18 cellular contexts compared by ENCODE assay signal in genomic region chr5:103293099-103293498, GRCh38. TPM values are rescaled to one million over a fixed set of nuclear protein-coding genes. Genes with fewer than 3 reads are reported as not detected.
A peak's percentile ranks its signal among the peaks of the same experiment; 100 is the strongest.
DNase-seq lines count a peak whose midpoint lies in the region; ATAC-seq, FAIRE-seq and TF ChIP-seq lines count a peak whose summit lies in the region.
"Had no signal": no experiment of that assay in that cellular context is flagged by ENCODE, and none has a peak within 500 bp of the region (broad histone marks: within the 10 kb centered on the region; RNA-seq: fewer than 3 reads in every experiment).

No MANE protein-coding gene starts in this region.

- H3K9me3 ChIP-seq in BLaER1 (no peaks in the 10 kb centered on the region), K562 (replicated peaks; ENCODE audit: control insufficient read depth, insufficient read depth, low read depth, low read length) (no peaks in the 10 kb centered on the region)
- H3K9me3 ChIP-seq: HAP-1 had no signal

- H3K27me3 Mint-ChIP-seq in chondrocyte (ENCODE audit: low read depth) (no peaks in the 10 kb centered on the region), Calu3 (ENCODE audit: unreplicated experiment) (no peaks in the 10 kb centered on the region)
- H3K27me3 Mint-ChIP-seq: CD4-positive, alpha-beta T cell had no signal

- TF ChIP-seq CTCF in K562 (IDR thresholded peaks at IDR 0.05 in 2 of 3, conservative IDR thresholded peaks at IDR 0.05 in 1 of 3; ENCODE audit: insufficient read depth in 2 of 3, low read depth in 1 of 3, low read length in 3 of 3) (no peak), chondrocyte (IDR thresholded peaks at IDR 0.05) (no peak), Calu3 (IDR thresholded peaks at IDR 0.05; ENCODE audit: unreplicated experiment) (no peak)

- H3K27ac Mint-ChIP-seq in chondrocyte (ENCODE audit: unreplicated experiment) (no peak overlapping the region), Calu3 (ENCODE audit: unreplicated experiment) (no peak overlapping the region)
- H3K27ac Mint-ChIP-seq: CD4-positive, alpha-beta T cell had no signal

- no peak overlapping the region for H2AFZ ChIP-seq in K562 (ENCODE audit: low read depth, low read length)

- peak; percentile 49 for FAIRE-seq in K562 (lab: Jason Lieb, UNC)
- FAIRE-seq: G401.6, GM12892 had no signal

- H3K4me1 Mint-ChIP-seq in chondrocyte (ENCODE audit: low read depth) (peaks cover 19% of the 10 kb centered on the region), Calu3 (ENCODE audit: low read depth, unreplicated experiment) (no peaks in the 10 kb centered on the region)

- H4K20me1 ChIP-seq in BLaER1 (no peaks in the 10 kb centered on the region), K562 (replicated peaks; ENCODE audit: control insufficient read depth, insufficient read depth, low read length) (no peaks in the 10 kb centered on the region)

- intact Hi-C loops in K562 (cut with micrococcal nuclease) (no loop called here), Calu3 (cut with micrococcal nuclease; ENCODE audit: unreplicated experiment) (no loop called here)

- no peak overlapping the region for H3K9ac ChIP-seq in BLaER1
- no peak overlapping the region for H3K9ac ChIP-seq in K562 (ENCODE audit: insufficient read depth in 1 of 2, low read depth in 2 of 2, low read length in 2 of 2)

- H3K36me3 Mint-ChIP-seq in chondrocyte (ENCODE audit: low read depth) (no peaks in the 10 kb centered on the region), Calu3 (ENCODE audit: insufficient read depth, unreplicated experiment) (no peaks in the 10 kb centered on the region)

- peaks cover 8% of the 10 kb centered on the region for H3K4me1 ChIP-seq in BLaER1
- H3K4me1 ChIP-seq in K562 (replicated peaks in 1 of 2; ENCODE audit: control insufficient read depth in 2 of 2, insufficient read depth in 2 of 2, low read length in 2 of 2), result no peaks in the 10 kb centered on the region

- no peak overlapping the region for H3K27ac ChIP-seq in BLaER1
- H3K27ac ChIP-seq in K562 (ENCODE audit: extremely low read depth, low read depth, low read length), result no peak overlapping the region

- 6% methylated on average over 1 of the region's 1 CpG for WGBS in K562 (ENCODE audit: insufficient coverage, low coverage, missing lambda C conversion rate)

- in situ Hi-C loops in K562 (cut with MboI), result no loop called here

- H3K9me1 ChIP-seq in K562 (ENCODE audit: control insufficient read depth, insufficient read depth, low read length), result no peaks in the 10 kb centered on the region

- H3K4me3 ChIP-seq in BLaER1 (no peak overlapping the region), K562 (no peak overlapping the region)
- H3K4me3 ChIP-seq: HAP-1 had no signal

- no peak overlapping the region for H3K4me3 Mint-ChIP-seq in chondrocyte (ENCODE audit: unreplicated experiment)
- H3K4me3 Mint-ChIP-seq in Calu3 (ENCODE audit: low read depth, unreplicated experiment), result no peak overlapping the region
- H3K4me3 Mint-ChIP-seq: CD4-positive, alpha-beta T cell had no signal

- H3K9me3 Mint-ChIP-seq in chondrocyte (ENCODE audit: low read depth) (no peaks in the 10 kb centered on the region), Calu3 (ENCODE audit: low read depth, unreplicated experiment) (no peaks in the 10 kb centered on the region)
- H3K9me3 Mint-ChIP-seq: CD4-positive, alpha-beta T cell had no signal

- H3K4me2 ChIP-seq in BLaER1, result peak overlapping the region; percentile 44
- no peak overlapping the region for H3K4me2 ChIP-seq in K562 (ENCODE audit: insufficient read depth, low read length)

- no peaks in the 10 kb centered on the region for H3K27me3 ChIP-seq in BLaER1
- H3K27me3 ChIP-seq in K562 (ENCODE audit: control insufficient read depth in 2 of 2, insufficient read depth in 2 of 2, low read length in 2 of 2), result no peaks in the 10 kb centered on the region

- TF ChIP-seq POLR2A in K562 (conservative IDR thresholded peaks at IDR 0.05), result no peak

- TF ChIP-seq EP300 in K562 (IDR thresholded peaks at IDR 0.05; ENCODE audit: low read length), result no peak

- POLR2A ChIA-PET in K562 (lab: Yijun Ruan, JAX), result no interaction called here

- CTCF ChIA-PET in K562 (lab: Yijun Ruan, JAX; ENCODE audit: low intra/inter-chr PET ratio), result no interaction called here
- CTCF ChIA-PET in Calu3 (lab: Charles Lee), result no interaction called here

- H3K36me3 ChIP-seq in BLaER1, result no peaks in the 10 kb centered on the region
- H3K36me3 ChIP-seq in K562 (ENCODE audit: control insufficient read depth, insufficient read depth, low read length), result no peaks in the 10 kb centered on the region
- H3K36me3 ChIP-seq: HAP-1 had no signal

- no peak for DNase-seq in K562 (ENCODE audit: extremely low read depth in 1 of 4, low spot score in 3 of 4)
- peak; percentile 37 for DNase-seq in left kidney (ENCODE audit: low read depth, low spot score)
- peak; percentile 33 for DNase-seq in renal cortical epithelial cell (ENCODE audit: low read depth)
- no peak for DNase-seq in NK-92 (lab: John Stamatoyannopoulos, UW; ENCODE audit: unreplicated experiment)
- no peak for DNase-seq in chondrocyte (ENCODE audit: low spot score)
- no peak for DNase-seq in Calu3
- DNase-seq: 8988T; AML-193; C1 segment of cervical spinal cord; CD4-positive, alpha-beta T cell; DMS79; EL; GOT3; IMR-90 had no signal

- no peaks in the 10 kb centered on the region for H3K79me2 ChIP-seq in K562 (ENCODE audit: control insufficient read depth, insufficient read depth, low read length)

- no peak for ATAC-seq in K562

- BruUV-seq in K562 (replicated peaks; lab: Mats Ljungman, UMichigan) (no TSS peak), Calu3 (replicated peaks; lab: Mats Ljungman, UMichigan) (no TSS peak)

- no peak for TF ChIP-seq RAD21 in K562 (CRISPR knock-in tag; conservative IDR thresholded peaks at IDR 0.05 in 1 of 2, IDR thresholded peaks at IDR 0.05 in 1 of 2)

TF ChIP-seq in K562, 482 proteins besides CTCF, POLR2A, EP300 and RAD21:
- TF ChIP-seq PKNOX1 (IDR thresholded peaks at IDR 0.05), result peak; percentile 81
- no peak for TF ChIP-seq RFX1 (IDR thresholded peaks at IDR 0.05)
- TF ChIP-seq XRCC4 (IDR thresholded peaks at IDR 0.05; ENCODE audit: extremely low read depth, insufficient read depth, insufficient read length), result no peak
- no peak for TF ChIP-seq MCM5 (IDR thresholded peaks at IDR 0.05; ENCODE audit: low read depth)
- no peak for TF ChIP-seq PBX2 (CRISPR knock-in tag; IDR thresholded peaks at IDR 0.05; ENCODE audit: low read depth)
- peak; percentile 67 for TF ChIP-seq PBX2 (tag; conservative IDR thresholded peaks at IDR 0.05; ENCODE audit: low read depth)

RNA-seq across cellular contexts. Expression of gene MACIR, which starts 34.5 kb away (rescaled TPM):
- 5.9 and 8.4 TPM in 2 replicates for total RNA-seq in K562 (2011; cell fraction: chromatin; rRNA removed; ENCODE audit: low replicate concordance)
- 2.3 and 3.8 TPM in 2 replicates for total RNA-seq in K562 (2011; cell fraction: nucleolus; rRNA removed)
- 7.5 and 10.8 TPM in 2 replicates for total RNA-seq in K562 (2011; cell fraction: nucleoplasm; rRNA removed)
- total RNA-seq in K562 (2014; rRNA removed) (6.2 and 8.6 TPM in 2 replicates), K562 (2014; rRNA removed; fragmentation: Illumina TruSeq; extraction: Trizol) (10.3 and 10.6 TPM in 2 replicates), K562 (2015; rRNA removed; fragmentation: Illumina TruSeq; extraction: Trizol) (9.4 and 10.6 TPM in 2 replicates), K562 (2021) (9.4 and 10.5 TPM in 2 replicates), renal cortical epithelial cell (12.3 and 14.1 TPM in 2 replicates), chondrocyte (10.2 to 16.9 TPM (median 16.0 TPM) in 3 replicates), Calu3 (2022) (24.5 and 25.2 TPM in 2 replicates)
- polyA plus RNA-seq in K562 (2011; rRNA removed) (9.5 and 9.9 TPM in 2 replicates), K562 (2014; fragmentation: Illumina TruSeq; extraction: Trizol) (10.4 and 11.6 TPM in 2 replicates), K562 (2014; fragmentation: Nextera tagmentation; extraction: Ambion mirVana) (1 to 10 TPM; 1.4 to 2.7 TPM), K562 (2014; rRNA removed) (8.1 and 9.3 TPM in 2 replicates)
- 5.0 and 5.9 TPM in 2 replicates for polyA plus RNA-seq in K562 (2011; cell fraction: cytosol; rRNA removed)
- polyA plus RNA-seq in K562 (2011; cell fraction: nucleus; rRNA removed), result 7.1 and 7.6 TPM in 2 replicates
- polyA plus RNA-seq in K562 (2012), result 7.0 TPM in 2 replicates
- polyA minus RNA-seq in K562 (2011; rRNA and poly(A)+ RNA removed), result 12.7 and 12.8 TPM in 2 replicates
- polyA minus RNA-seq in K562 (2011; cell fraction: cytosol; rRNA and poly(A)+ RNA removed), result 4.8 and 6.3 TPM in 2 replicates
- 4.8 and 8.6 TPM in 2 replicates for polyA minus RNA-seq in K562 (2011; cell fraction: nucleus; rRNA and poly(A)+ RNA removed)

Comparison
In these comparisons a context has a peak if more than half of its experiments do, and no peak if none do; other contexts are left out.
1. DNase-seq: peak in left kidney (single experiment) and renal cortical epithelial cell (single experiment); none in K562 (0 of 4), NK-92 (single experiment), chondrocyte (single experiment) and Calu3 (single experiment).